ENCODE assay signal across 8 cellular contexts in the genomic region with DNA sequence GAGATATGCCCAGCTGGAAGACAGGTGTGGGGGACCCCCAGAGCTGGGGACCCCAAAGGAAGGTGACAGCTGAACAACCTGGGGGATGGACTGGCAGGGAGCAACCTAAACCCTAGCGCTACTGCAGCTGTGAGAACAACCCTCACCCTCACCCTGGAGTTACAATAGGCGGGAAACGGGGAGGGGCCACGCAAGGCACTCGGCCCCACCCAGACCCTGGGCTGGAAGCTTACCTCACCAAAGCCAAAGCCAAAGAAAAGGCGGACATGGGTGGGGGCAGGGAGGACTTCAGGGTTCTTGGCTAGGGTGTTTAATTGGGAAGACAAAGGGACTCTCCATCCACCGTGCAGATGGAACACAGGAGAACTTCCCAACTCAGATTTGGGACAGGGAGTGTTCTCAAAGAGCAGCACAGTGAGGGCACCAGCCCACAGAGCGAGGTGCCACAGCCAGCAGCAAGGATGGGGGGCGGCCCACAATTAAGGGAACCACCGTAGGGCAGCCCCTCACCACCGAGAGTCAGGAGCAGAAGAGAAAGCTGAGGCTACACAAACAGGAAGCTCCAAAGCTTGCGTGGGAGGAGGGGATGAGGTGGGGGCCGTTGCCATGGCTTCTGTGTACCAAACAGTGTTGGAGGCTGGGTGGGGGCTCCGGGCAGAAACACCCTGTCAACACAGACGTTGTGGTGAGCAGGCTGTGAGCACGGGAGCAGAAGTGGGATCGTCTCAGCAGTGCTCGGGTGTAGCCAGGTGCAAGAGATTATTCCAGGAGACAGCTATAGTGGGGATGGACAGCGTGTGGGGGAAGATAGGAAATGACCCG. TPM values are rescaled to one million over a fixed set of nuclear protein-coding genes. Genes with fewer than 3 reads are reported as not detected.
DNase-seq lines count a peak whose midpoint lies in the region; ATAC-seq lines count a peak whose summit lies in the region.

No MANE protein-coding gene starts in this region.

- H3K36me3 Mint-ChIP-seq in activated CD4-positive, alpha-beta memory T cell treated with anti-CD3 and anti-CD28 coated beads for 36 hours: peaks cover 50% of the 10 kb centered on the region

- ATAC-seq in HG03066 (IDR thresholded peaks at IDR 0.05; ENCODE audit: low read depth, unreplicated experiment): peak; percentile 35

- peak overlapping the region; percentile 98 for H3K27ac Mint-ChIP-seq in activated CD4-positive, alpha-beta memory T cell treated with anti-CD3 and anti-CD28 coated beads for 36 hours

- H3K9me3 Mint-ChIP-seq in activated CD4-positive, alpha-beta memory T cell treated with anti-CD3 and anti-CD28 coated beads for 36 hours: no peaks in the 10 kb centered on the region

- CTCF ChIA-PET in activated CD4-positive, alpha-beta memory T cell treated with anti-CD3 and anti-CD28 coated beads for 36 hours (lab: Charles Lee): interaction anchor here (1.0 to 4.4 kb wide), 8 partner anchors 10 to 162 kb away, joined by 3 to 31 read pairs (median 4); no protein-coding TSS in a partner anchor

- H3K27me3 Mint-ChIP-seq in activated CD4-positive, alpha-beta memory T cell treated with anti-CD3 and anti-CD28 coated beads for 36 hours: no peaks in the 10 kb centered on the region

- intact Hi-C loops in activated CD4-positive, alpha-beta memory T cell treated with anti-CD3 and anti-CD28 coated beads for 36 hours (cut with micrococcal nuclease): loop anchor here (1.0 to 10.0 kb wide), 7 partner anchors 143 to 911 kb away; a partner anchor contains a TSS

- DNase-seq in NCI-H82 (lab: John Stamatoyannopoulos, UW) (peak; percentile 75), NCI-H82 treated with DMSO at 0.1 percent for 48 hours (lab: John Stamatoyannopoulos, UW; ENCODE audit: unreplicated experiment) (no peak), NCI-H526 treated with DMSO at 0.1 percent for 48 hours (lab: John Stamatoyannopoulos, UW) (peak; percentile 52), mucosa of gallbladder (ENCODE audit: low spot score) (peak; percentile 80)
- peak; percentile 94 for DNase-seq in activated CD4-positive, alpha-beta memory T cell treated with anti-CD3 and anti-CD28 coated beads for 36 hours
- DNase-seq in effector CD8-positive, alpha-beta T cell (lab: John Stamatoyannopoulos, UW): peak; percentile 85
- DNase-seq in stimulated activated CD8-positive, alpha-beta memory T cell treated with anti-CD3 and anti-CD28 coated beads, Interleukin-7, amount 100 ng/mL, for 1 hour (ENCODE audit: low read depth in 2 of 2): peak; percentile 75 to 76

- H3K4me1 Mint-ChIP-seq in activated CD4-positive, alpha-beta memory T cell treated with anti-CD3 and anti-CD28 coated beads for 36 hours (ENCODE audit: low read depth): peaks cover 43% of the 10 kb centered on the region

- H3K4me3 Mint-ChIP-seq in activated CD4-positive, alpha-beta memory T cell treated with anti-CD3 and anti-CD28 coated beads for 36 hours: peak overlapping the region; percentile 93

- POLR2A ChIA-PET in activated CD4-positive, alpha-beta memory T cell treated with anti-CD3 and anti-CD28 coated beads for 36 hours (lab: Charles Lee): interaction anchor here (0.7 to 4.3 kb wide), 14 partner anchors 8 to 914 kb away, joined by 3 to 29 read pairs (median 3); a partner anchor contains a TSS

RNA-seq across cellular contexts. Expression of a gene that starts 1.9 kb away (rescaled TPM):
- 100 to 1,000 TPM; 597 to 607 TPM for total RNA-seq in activated CD4-positive, alpha-beta memory T cell treated with anti-CD3 and anti-CD28 coated beads for 36 hours
- total RNA-seq in mucosa of gallbladder: 205 TPM

RNA-seq across cellular contexts. Expression of a gene that starts 22.0 kb away (rescaled TPM):
- under 1 TPM in 1 of 2 experiments, not detected in 1; 0.05 TPM for total RNA-seq in activated CD4-positive, alpha-beta memory T cell treated with anti-CD3 and anti-CD28 coated beads for 36 hours
- total RNA-seq in mucosa of gallbladder: 12.4 TPM

RNA-seq across cellular contexts. Expression of a gene that starts 23.4 kb away (rescaled TPM):
- 1 to 10 TPM; 2.1 to 2.2 TPM for total RNA-seq in activated CD4-positive, alpha-beta memory T cell treated with anti-CD3 and anti-CD28 coated beads for 36 hours
- 0.37 TPM for total RNA-seq in mucosa of gallbladder

RNA-seq across cellular contexts. Expression of a gene that starts 30.6 kb away (rescaled TPM):
- not detected for total RNA-seq in activated CD4-positive, alpha-beta memory T cell treated with anti-CD3 and anti-CD28 coated beads for 36 hours
- total RNA-seq in mucosa of gallbladder: not detected

Comparison
In these comparisons a context has a peak if more than half of its experiments do, and no peak if none do; other contexts are left out.
1. RNA of a gene that starts 22.0 kb away (total RNA-seq): 12.4 TPM in mucosa of gallbladder (single experiment); 0.05 TPM in activated CD4-positive, alpha-beta memory T cell treated with anti-CD3 and anti-CD28 coated beads for 36 hours; every median in the first group is over 10 times any median in the second.